ENCODE assay signal across 9 cellular contexts in the genomic region with DNA sequence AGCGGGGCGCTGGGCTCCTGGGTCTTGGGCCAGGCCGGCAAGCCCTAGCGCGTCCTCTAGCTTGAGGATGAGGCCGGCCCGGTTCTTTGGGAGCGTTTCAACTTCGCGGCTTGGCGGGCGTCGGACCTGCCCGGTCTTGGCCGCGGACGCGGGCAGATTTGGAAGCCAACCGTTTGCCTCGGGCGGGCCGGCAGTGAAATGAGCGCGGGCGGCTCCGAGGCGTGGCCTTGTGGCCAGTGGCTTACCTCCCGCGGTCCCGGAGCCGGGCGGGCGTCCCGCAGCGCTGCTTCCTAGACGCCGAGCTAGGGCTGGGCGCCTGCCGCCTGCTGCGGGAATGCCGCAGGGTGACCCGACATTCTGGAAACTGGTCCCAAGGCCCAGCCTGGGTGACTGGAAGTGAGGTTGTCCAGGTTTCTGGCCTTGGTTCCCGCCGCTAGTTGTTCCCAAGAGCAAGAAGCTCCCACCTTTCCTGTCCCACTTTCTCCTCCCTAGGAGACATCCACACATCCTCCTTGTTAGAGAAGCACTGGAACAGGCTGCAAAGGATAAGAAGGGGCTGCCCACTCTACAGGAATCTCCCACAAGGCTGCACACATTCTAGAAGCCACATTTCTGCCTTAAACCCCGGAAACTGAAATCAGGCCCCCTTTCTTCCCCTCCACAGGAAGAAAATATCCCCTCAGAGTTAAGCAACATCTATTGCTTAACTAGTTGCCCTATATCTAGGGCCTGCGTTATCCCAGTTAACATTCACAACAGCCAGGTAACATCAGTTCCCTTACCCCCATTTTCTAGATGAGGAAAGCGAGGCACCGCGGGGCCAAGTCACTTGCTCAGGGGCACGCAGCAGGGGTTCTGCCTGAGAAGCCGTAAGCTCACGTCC. TPM values are rescaled to one million over a fixed set of nuclear protein-coding genes. Genes with fewer than 3 reads are reported as not detected.
A peak's percentile ranks its signal among the peaks of the same experiment; 100 is the strongest.
DNase-seq lines count a peak whose midpoint lies in the region; ATAC-seq lines count a peak whose summit lies in the region.
"Had no signal": no experiment of that assay in that cellular context is flagged by ENCODE, and none has a peak within 500 bp of the region (broad histone marks: within the 10 kb centered on the region; RNA-seq: fewer than 3 reads in every experiment).

No MANE protein-coding gene starts in this region.

- H3K36me3 Mint-ChIP-seq in IgD-negative memory B cell (no peaks in the 10 kb centered on the region), naive B cell (peaks cover 6 to 29% of the 10 kb centered on the region in 2 donors)

- no peak for ATAC-seq in naive B cell (ENCODE audit: low read depth in 2 of 2)

- H3K9me3 Mint-ChIP-seq in IgD-negative memory B cell, result peaks cover 0 to 12% (median 0%) of the 10 kb centered on the region in 3 donors
- H3K9me3 Mint-ChIP-seq in naive B cell, result peaks cover 7 to 30% (median 13%) of the 10 kb centered on the region in 7 donors

- H3K4me3 Mint-ChIP-seq in IgD-negative memory B cell, result peak overlapping the region in 2 of 4 donors; percentile 5 to 74
- H3K4me3 Mint-ChIP-seq in naive B cell, result peak overlapping the region in 6 of 8 donors; percentile 16 to 76 (median 36)

- peaks cover 44% of the 10 kb centered on the region for H3K27me3 Mint-ChIP-seq in IgD-negative memory B cell
- peaks cover 38 to 54% (median 53%) of the 10 kb centered on the region in 3 donors for H3K27me3 Mint-ChIP-seq in naive B cell

- H3K27ac Mint-ChIP-seq in IgD-negative memory B cell (peak overlapping the region; percentile 23 to 96 (median 90)), naive B cell (peak overlapping the region in 4 of 6 donors; percentile 39 to 91 (median 76))

- H3K4me1 Mint-ChIP-seq in IgD-negative memory B cell (peaks cover 10 to 16% (median 16%) of the 10 kb centered on the region in 3 donors), naive B cell (peaks cover 32 to 45% (median 37%) of the 10 kb centered on the region in 3 donors)

- DNase-seq in COLO668 (lab: John Stamatoyannopoulos, UW; ENCODE audit: unreplicated experiment) (peak; percentile 58), astrocyte of the hippocampus (ENCODE audit: low read depth, low spot score) (peak; percentile 74), naive B cell (no peak), globus pallidus (ENCODE audit: low spot score) (no peak), NOMO-1 (lab: John Stamatoyannopoulos, UW; ENCODE audit: unreplicated experiment in 2 of 2) (no peak), pons (ENCODE audit: low spot score) (no peak), activated gamma-delta T cell treated with Interleukin-2 at 50 U/mL for 16 hours (no peak)
- DNase-seq: NCI-H187 treated with DMSO at 0.1 percent for 48 hours had no signal

RNA-seq across cellular contexts. Expression of a gene that starts 4.5 kb away (rescaled TPM):
- polyA plus RNA-seq in IgD-negative memory B cell (3.2 TPM), naive B cell (ENCODE audit: low read depth in 6 of 6) (1 to 10 TPM in 1 of 6 donors, under 1 TPM in 4, not detected in 1; 0.16 to 1.3 (median 0.58) TPM)

RNA-seq across cellular contexts. Expression of a gene that starts 23.4 kb away (rescaled TPM):
- 0.26 TPM for polyA plus RNA-seq in IgD-negative memory B cell
- under 1 TPM in 1 of 6 donors, not detected in 5; 0.09 TPM for polyA plus RNA-seq in naive B cell (ENCODE audit: low read depth in 6 of 6)

RNA-seq across cellular contexts. Expression of a gene that starts 37.8 kb away (rescaled TPM):
- polyA plus RNA-seq in IgD-negative memory B cell (4.1 TPM), naive B cell (ENCODE audit: low read depth in 6 of 6) (10 to 100 TPM in 2 of 6 donors, 1 to 10 TPM in 4; 3.3 to 17.1 (median 9.6) TPM)

Comparison
In these comparisons a context has a peak if more than half of its experiments do, and no peak if none do; other contexts are left out.
1. DNase-seq: peak in COLO668 (single experiment) and astrocyte of the hippocampus (single experiment); none in naive B cell (single experiment), globus pallidus (single experiment), NOMO-1 (0 of 2), pons (single experiment) and activated gamma-delta T cell treated with Interleukin-2 at 50 U/mL for 16 hours (single experiment).